In genomic region chr3:46208167-46208704, GRCh38 we compare ENCODE assay signal across 9 cellular contexts. TPM values are rescaled to one million over a fixed set of nuclear protein-coding genes. Genes with fewer than 3 reads are reported as not detected.
A peak's percentile ranks its signal among the peaks of the same experiment; 100 is the strongest.
DNase-seq lines count a peak whose midpoint lies in the region; ATAC-seq and TF ChIP-seq lines count a peak whose summit lies in the region.
"Had no signal": no experiment of that assay in that cellular context is flagged by ENCODE, and none has a peak within 500 bp of the region (broad histone marks: within the 10 kb centered on the region; RNA-seq: fewer than 3 reads in every experiment).

CCR1 (minus strand) TSS chr3:46208313; CDS start chr3:46204313, 4,000 bp downstream.

- TF ChIP-seq EP300 in gastroesophageal sphincter (IDR thresholded peaks at IDR 0.05) = no peak

- CTCF ChIA-PET in activated CD8-positive, alpha-beta memory T cell treated with anti-CD3 and anti-CD28 coated beads, Interleukin-2, amount 10 ng/mL, durations not matched to agents 7 days and 5 days (lab: Charles Lee) = interaction anchor here (0.7 to 7.8 kb wide), 32 partner anchors 10 to 532 kb away, joined by 3 to 132 read pairs (median 5); partner anchors contain the start of genes CCR5 and CXCR6

- H3K36me3 Mint-ChIP-seq in IgD-negative memory B cell = no peaks in the 10 kb centered on the region
- H3K36me3 Mint-ChIP-seq in activated CD8-positive, alpha-beta memory T cell treated with anti-CD3 and anti-CD28 coated beads, Interleukin-2, amount 10 ng/mL, durations not matched to agents 7 days and 5 days = peaks cover 48% of the 10 kb centered on the region

- peak within 1 kb of the TSS; percentile 14 to 32 for H3K4me3 ChIP-seq in gastroesophageal sphincter

- WGBS in gastroesophageal sphincter (ENCODE audit: low coverage in 1 of 2), 2 donors = 28 to 80% methylated on average over 1 to 3 of the region's 3 CpGs

- no peak for TF ChIP-seq POLR2A in gastroesophageal sphincter (IDR thresholded peaks at IDR 0.05)

- H3K27me3 ChIP-seq in gastroesophageal sphincter = no peaks in the 10 kb centered on the region

- H3K9me3 ChIP-seq in gastroesophageal sphincter = no peaks in the 10 kb centered on the region

- no peaks in the 10 kb centered on the region for H3K36me3 ChIP-seq in gastroesophageal sphincter

- DNase-seq in Ammon's horn (ENCODE audit: low spot score) (peak; percentile 72), pons (ENCODE audit: low spot score) (peak; percentile 89), NCI-H1436 (lab: John Stamatoyannopoulos, UW) (no peak), NCI-H524 treated with DMSO at 0.1 percent for 48 hours (lab: John Stamatoyannopoulos, UW) (no peak)
- DNase-seq in activated CD8-positive, alpha-beta memory T cell treated with anti-CD3 and anti-CD28 coated beads, Interleukin-2, amount 10 ng/mL, durations not matched to agents 7 days and 5 days = peak; percentile 89

- ATAC-seq in GM18909 (IDR thresholded peaks at IDR 0.05; ENCODE audit: poor library complexity, unreplicated experiment) (peak; percentile 61), gastroesophageal sphincter (peak; percentile 26)
- ATAC-seq in activated CD8-positive, alpha-beta memory T cell treated with anti-CD3 and anti-CD28 coated beads, Interleukin-2, amount 10 ng/mL, durations not matched to agents 7 days and 5 days = peak; percentile 67

- H3K27ac Mint-ChIP-seq in IgD-negative memory B cell = peak within 1 kb of the TSS; percentile 15 to 55 (median 31)
- peak within 1 kb of the TSS; percentile 90 for H3K27ac Mint-ChIP-seq in activated CD8-positive, alpha-beta memory T cell treated with anti-CD3 and anti-CD28 coated beads, Interleukin-2, amount 10 ng/mL, durations not matched to agents 7 days and 5 days

- peak within 1 kb of the TSS; percentile 75 to 93 (median 84) for H3K4me3 Mint-ChIP-seq in IgD-negative memory B cell
- H3K4me3 Mint-ChIP-seq in activated CD8-positive, alpha-beta memory T cell treated with anti-CD3 and anti-CD28 coated beads, Interleukin-2, amount 10 ng/mL, durations not matched to agents 7 days and 5 days = peak within 1 kb of the TSS; percentile 79

- peaks cover 0 to 2% (median 0%) of the 10 kb centered on the region in 3 donors for H3K9me3 Mint-ChIP-seq in IgD-negative memory B cell
- peaks cover 2% of the 10 kb centered on the region for H3K9me3 Mint-ChIP-seq in activated CD8-positive, alpha-beta memory T cell treated with anti-CD3 and anti-CD28 coated beads, Interleukin-2, amount 10 ng/mL, durations not matched to agents 7 days and 5 days (ENCODE audit: low read depth)

- TF ChIP-seq CTCF in gastroesophageal sphincter (IDR thresholded peaks at IDR 0.05) = peak in 3 of 4 experiments; percentile 35 to 43 (median 41)

- H3K27me3 Mint-ChIP-seq in IgD-negative memory B cell = peaks cover 1% of the 10 kb centered on the region
- no peaks in the 10 kb centered on the region for H3K27me3 Mint-ChIP-seq in activated CD8-positive, alpha-beta memory T cell treated with anti-CD3 and anti-CD28 coated beads, Interleukin-2, amount 10 ng/mL, durations not matched to agents 7 days and 5 days

- peak within 1 kb of the TSS in 3 of 4 donors; percentile 37 to 51 (median 39) for H3K27ac ChIP-seq in gastroesophageal sphincter

- H3K4me1 Mint-ChIP-seq in IgD-negative memory B cell = peaks cover 28 to 42% (median 31%) of the 10 kb centered on the region in 3 donors
- H3K4me1 Mint-ChIP-seq in activated CD8-positive, alpha-beta memory T cell treated with anti-CD3 and anti-CD28 coated beads, Interleukin-2, amount 10 ng/mL, durations not matched to agents 7 days and 5 days = peaks cover 68% of the 10 kb centered on the region

- H3K4me1 ChIP-seq in gastroesophageal sphincter = no peaks in the 10 kb centered on the region

RNA-seq across cellular contexts. Expression of gene CCR1, which starts in this region (rescaled TPM):
- polyA plus RNA-seq in IgD-negative memory B cell = 5.8 TPM
- total RNA-seq in activated CD8-positive, alpha-beta memory T cell treated with anti-CD3 and anti-CD28 coated beads, Interleukin-2, amount 10 ng/mL, durations not matched to agents 7 days and 5 days = 10 to 100 TPM; 35.3 to 55.6 TPM
- total RNA-seq in gastroesophageal sphincter = 10 to 100 TPM in 2 of 4 donors, 1 to 10 TPM in 2; 1.9 to 32.3 (median 8.7) TPM
- total RNA-seq: pulmonary artery endothelial cell had no signal

Comparison
In these comparisons a context has a peak if more than half of its experiments do, and no peak if none do; other contexts are left out.
1. DNase-seq: peak in Ammon's horn (single experiment), activated CD8-positive, alpha-beta memory T cell treated with anti-CD3 and anti-CD28 coated beads, Interleukin-2, amount 10 ng/mL, durations not matched to agents 7 days and 5 days (single experiment) and pons (single experiment); none in NCI-H1436 (single experiment) and NCI-H524 treated with DMSO at 0.1 percent for 48 hours (single experiment).
2. Peak in every context shown above with its lines, with median percentiles within 50 percentile points of each other: ATAC-seq.